Comparison of ENCODE assay signal across 27 cellular contexts in the genomic region with DNA sequence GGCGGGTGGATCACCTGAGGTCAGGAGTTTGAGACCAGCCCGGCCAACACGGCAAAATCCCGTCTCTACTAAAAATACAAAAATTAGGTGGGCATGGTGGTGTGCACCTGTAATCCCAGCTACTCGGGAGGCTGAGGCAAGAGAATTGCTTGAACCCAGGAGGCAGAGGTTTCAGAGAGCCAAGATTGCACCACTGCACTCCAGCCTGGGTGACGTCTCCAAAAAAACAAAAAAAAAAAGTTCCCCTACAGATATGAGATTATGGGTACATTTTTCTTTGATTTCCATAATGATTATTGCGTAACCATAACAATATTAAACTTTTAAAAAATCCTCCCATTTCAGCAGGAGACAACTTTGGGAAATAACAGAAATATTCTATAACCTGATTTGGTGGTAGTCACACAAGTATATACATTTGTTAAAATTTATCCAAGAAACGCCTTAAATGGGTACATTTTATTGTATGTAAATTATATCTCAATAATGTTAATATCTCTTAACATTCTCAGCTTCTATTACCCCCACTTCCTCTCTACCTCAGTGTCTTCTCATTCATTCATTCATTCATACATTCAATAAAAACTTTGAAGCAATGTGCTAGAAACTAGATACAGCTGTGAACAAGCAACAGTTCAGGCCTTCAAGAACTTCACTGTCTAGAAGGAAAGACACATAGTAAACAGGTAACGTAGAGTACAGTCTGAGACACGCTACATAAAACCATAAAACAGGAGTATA. TPM values are rescaled to one million over a fixed set of nuclear protein-coding genes. Genes with fewer than 3 reads are reported as not detected.
DNase-seq lines count a peak whose midpoint lies in the region; ATAC-seq, FAIRE-seq and TF ChIP-seq lines count a peak whose summit lies in the region.
"Had no signal": no experiment of that assay in that cellular context is flagged by ENCODE, and none has a peak within 500 bp of the region (broad histone marks: within the 10 kb centered on the region; RNA-seq: fewer than 3 reads in every experiment).

No MANE protein-coding gene starts in this region.

- H3K4me2 ChIP-seq in GM12878 (ENCODE audit: control insufficient read depth, insufficient read depth), result no peak overlapping the region
- no peak overlapping the region for H3K4me2 ChIP-seq in hepatocyte
- H3K4me2 ChIP-seq: A549; BLaER1 treated with 17β-estradiol and CSF1 and Interleukin-3, amounts not matched to agents 10 nM and 100 nM; GM23338 had no signal

- H3K9me3 ChIP-seq in GM12878 (replicated peaks; ENCODE audit: control insufficient read depth, insufficient read depth, low read length) (no peaks in the 10 kb centered on the region), hepatocyte (ENCODE audit: low read depth) (no peaks in the 10 kb centered on the region)
- H3K9me3 ChIP-seq: A549; BE2C; BLaER1 treated with 17β-estradiol and CSF1 and Interleukin-3, amounts not matched to agents 10 nM and 100 nM; HAP-1 had no signal

- no peaks in the 10 kb centered on the region for H3K4me1 ChIP-seq in GM12878 (ENCODE audit: control insufficient read depth, insufficient read depth, low read length)
- H3K4me1 ChIP-seq in hepatocyte (ENCODE audit: insufficient read depth), result peaks cover 25% of the 10 kb centered on the region
- H3K4me1 ChIP-seq: BE2C had no signal

- TF ChIP-seq EP300 in Ishikawa (IDR thresholded peaks at IDR 0.05; ENCODE audit: borderline replicate concordance) (no peak), GM12878 (IDR thresholded peaks at IDR 0.05; ENCODE audit: borderline replicate concordance in 1 of 2, control insufficient read depth in 1 of 2, low read depth in 2 of 2, low read length in 2 of 2) (no peak)

- H3K36me3 ChIP-seq in GM12878 (ENCODE audit: control insufficient read depth in 2 of 2, insufficient read depth in 2 of 2, low read length in 1 of 2), result peaks cover 0 to 5% of the 10 kb centered on the region in 2 experiments; a peak in 2 of 4 replicates
- H3K36me3 ChIP-seq in hepatocyte (replicated peaks; ENCODE audit: insufficient read depth, low read depth), result no peaks in the 10 kb centered on the region

- RAD21 ChIA-PET in GM12878 (lab: Charles Lee; ENCODE audit: unreplicated experiment), result no interaction called here

- peaks cover 14 to 31% of the 10 kb centered on the region in 2 donors for H3K36me3 Mint-ChIP-seq in activated T-cell treated with anti-CD3 and anti-CD28 coated beads, Interleukin-2, amount 50 U/mL, for 72 hours (ENCODE audit: insufficient read depth in 2 of 2)
- H3K36me3 Mint-ChIP-seq in activated T-cell treated with anti-CD3 and anti-CD28 coated beads, Interleukin-2, amount 50 U/mL, for 4 hours (ENCODE audit: insufficient read depth), result peaks cover 40% of the 10 kb centered on the region

- no peaks in the 10 kb centered on the region for H3K9me2 ChIP-seq in hepatocyte (replicated peaks; ENCODE audit: insufficient read depth)

- SMC1A ChIA-PET in GM12878 (lab: Charles Lee; ENCODE audit: uncharacterized antibody, unreplicated experiment), result interaction anchor here (1.1 kb wide), 1 partner anchor 23 kb away, joined by 3 read pairs; no protein-coding TSS in a partner anchor

- no peaks in the 10 kb centered on the region for H4K20me1 ChIP-seq in GM12878 (ENCODE audit: control insufficient read depth, insufficient read depth)
- peaks cover 8% of the 10 kb centered on the region for H4K20me1 ChIP-seq in hepatocyte (ENCODE audit: insufficient read depth, poor library complexity, severe bottlenecking)

- no peak for ATAC-seq in activated T-cell treated with anti-CD3 and anti-CD28 coated beads, Interleukin-2, amount 50 U/mL, for 72 hours (replicated peaks in 1 of 2)
- no peak for ATAC-seq in activated T-cell treated with anti-CD3 and anti-CD28 coated beads, Interleukin-2, amount 50 U/mL, for 4 hours
- no peak for ATAC-seq in GM12878
- ATAC-seq: A549, GM23338 had no signal

- H2AFZ ChIP-seq in GM12878 (ENCODE audit: control insufficient read depth, low read depth, low read length), result no peak overlapping the region
- H2AFZ ChIP-seq in hepatocyte, result no peak overlapping the region
- H2AFZ ChIP-seq: GM23338 had no signal

- no peak for FAIRE-seq in GM12878 (lab: Jason Lieb, UNC)
- FAIRE-seq: A549, D721Med, GM12891, GM18507, H54 had no signal

- intact Hi-C loops in GM12878 (cut with micrococcal nuclease; ENCODE audit: unreplicated experiment), result no loop called here

- no peak for TF ChIP-seq CTCF in GM12878 (IDR thresholded peaks at IDR 0.05 in 2 of 3, conservative IDR thresholded peaks at IDR 0.05 in 1 of 3; ENCODE audit: control insufficient read depth in 2 of 3, extremely low read depth in 1 of 3, insufficient read depth in 1 of 3, low read depth in 3 of 3, low read length in 3 of 3)
- TF ChIP-seq CTCF in hepatocyte (IDR thresholded peaks at IDR 0.05; ENCODE audit: poor library complexity), result no peak

- peak overlapping the region; percentile 10 for H3K27ac Mint-ChIP-seq in activated T-cell treated with anti-CD3 and anti-CD28 coated beads, Interleukin-2, amount 50 U/mL, for 72 hours
- H3K27ac Mint-ChIP-seq: CD4-positive, alpha-beta T cell; GM23338; HFFc6 had no signal

- H3K9ac ChIP-seq in GM12878 (ENCODE audit: control insufficient read depth, insufficient read depth, low read length), result no peak overlapping the region
- H3K9ac ChIP-seq: BLaER1 treated with 17β-estradiol and CSF1 and Interleukin-3, amounts not matched to agents 10 nM and 100 nM had no signal

- no peak overlapping the region for H3K27ac ChIP-seq in GM12878 (ENCODE audit: control insufficient read depth, insufficient read depth)
- no peak overlapping the region for H3K27ac ChIP-seq in hepatocyte
- H3K27ac ChIP-seq: A549; BLaER1 treated with 17β-estradiol and CSF1 and Interleukin-3, amounts not matched to agents 10 nM and 100 nM had no signal

- H3K27me3 Mint-ChIP-seq in activated T-cell treated with anti-CD3 and anti-CD28 coated beads, Interleukin-2, amount 50 U/mL, for 72 hours (ENCODE audit: low read depth), result no peaks in the 10 kb centered on the region
- H3K27me3 Mint-ChIP-seq in activated T-cell treated with anti-CD3 and anti-CD28 coated beads, Interleukin-2, amount 50 U/mL, for 4 hours (ENCODE audit: low read depth), result no peaks in the 10 kb centered on the region
- H3K27me3 Mint-ChIP-seq: CD4-positive, alpha-beta T cell had no signal

- in situ Hi-C loops in GM12878 (cut with MboI), result no loop called here

- CTCF ChIA-PET in GM12878 (lab: Yijun Ruan, JAX), result no interaction called here

- TF ChIP-seq POLR2A in GM12878 (IDR thresholded peaks at IDR 0.05; ENCODE audit: low read depth, low read length), result no peak

- H3K4me3 Mint-ChIP-seq in activated T-cell treated with anti-CD3 and anti-CD28 coated beads, Interleukin-2, amount 50 U/mL, for 72 hours, result no peak overlapping the region
- no peak overlapping the region for H3K4me3 Mint-ChIP-seq in activated T-cell treated with anti-CD3 and anti-CD28 coated beads, Interleukin-2, amount 50 U/mL, for 4 hours
- H3K4me3 Mint-ChIP-seq: CD14-positive monocyte; CD4-positive, alpha-beta T cell; GM23338; HFFc6 had no signal

- TF ChIP-seq RAD21 in Ishikawa (IDR thresholded peaks at IDR 0.05; ENCODE audit: low read depth), result no peak
- no peak for TF ChIP-seq RAD21 in GM12878 (IDR thresholded peaks at IDR 0.05; ENCODE audit: insufficient read depth, low read depth, low read length)

- H3K27me3 ChIP-seq in GM12878 (replicated peaks in 1 of 2; ENCODE audit: control insufficient read depth in 2 of 2, insufficient read depth in 2 of 2, low read length in 1 of 2), result no peaks in the 10 kb centered on the region
- H3K27me3 ChIP-seq in hepatocyte, result no peaks in the 10 kb centered on the region
- H3K27me3 ChIP-seq: BE2C; BLaER1 treated with 17β-estradiol and CSF1 and Interleukin-3, amounts not matched to agents 10 nM and 100 nM had no signal

- H3K4me3 ChIP-seq in GM12878 (no peak overlapping the region), hepatocyte (no peak overlapping the region)
- H3K4me3 ChIP-seq: A549; BLaER1 treated with 17β-estradiol and CSF1 and Interleukin-3, amounts not matched to agents 10 nM and 100 nM; GM23338; HAP-1 had no signal

- peaks cover 84% of the 10 kb centered on the region for H3K4me1 Mint-ChIP-seq in activated T-cell treated with anti-CD3 and anti-CD28 coated beads, Interleukin-2, amount 50 U/mL, for 72 hours (ENCODE audit: low read depth)
- H3K4me1 Mint-ChIP-seq in activated T-cell treated with anti-CD3 and anti-CD28 coated beads, Interleukin-2, amount 50 U/mL, for 4 hours (ENCODE audit: low read depth), result peaks cover 64% of the 10 kb centered on the region

- no peaks in the 10 kb centered on the region for H3K9me3 Mint-ChIP-seq in activated T-cell treated with anti-CD3 and anti-CD28 coated beads, Interleukin-2, amount 50 U/mL, for 72 hours
- no peaks in the 10 kb centered on the region for H3K9me3 Mint-ChIP-seq in activated T-cell treated with anti-CD3 and anti-CD28 coated beads, Interleukin-2, amount 50 U/mL, for 4 hours
- H3K9me3 Mint-ChIP-seq: CD14-positive monocyte; CD4-positive, alpha-beta T cell; CD8-positive, alpha-beta memory T cell; GM23338; HFFc6 had no signal

- WGBS in GM12878 (ENCODE audit: insufficient coverage, insufficient replicate concordance, low lambda C conversion rate, missing lambda C conversion rate), result 99% methylated on average over 10 of the region's 10 CpGs
- WGBS in hepatocyte (ENCODE audit: low lambda C conversion rate, missing lambda C conversion rate), result 98% methylated on average over 10 of the region's 10 CpGs

- no TSS peak for BruUV-seq in GM12878 (replicated peaks; lab: Mats Ljungman, UMichigan)

- peaks cover 30% of the 10 kb centered on the region for H3K79me2 ChIP-seq in GM12878 (ENCODE audit: control insufficient read depth, insufficient read depth, low read length)
- peaks cover 93% of the 10 kb centered on the region for H3K79me2 ChIP-seq in hepatocyte

- no peak for DNase-seq in activated T-cell treated with anti-CD3 and anti-CD28 coated beads, Interleukin-2, amount 50 U/mL, for 72 hours
- no peak for DNase-seq in activated T-cell treated with anti-CD3 and anti-CD28 coated beads, Interleukin-2, amount 50 U/mL, for 4 hours
- no peak for DNase-seq in GM12878 (ENCODE audit: low read depth, low spot score)
- no peak for DNase-seq in hepatocyte (ENCODE audit: low spot score)
- DNase-seq in NCI-H2196 treated with DMSO at 0.1 percent for 48 hours (lab: John Stamatoyannopoulos, UW; ENCODE audit: unreplicated experiment), result no peak
- DNase-seq in germinal center (ENCODE audit: low spot score), result no peak
- DNase-seq: 8988T; ACHN; AML-193; BE2C; CD4-positive, alpha-beta T cell; CD8-positive, alpha-beta memory T cell; DMS 273 treated with DMSO at 0.1 percent for 48 hours; DMS79; EL; GDM1; HFFc6 had no signal

- POLR2A ChIA-PET in GM12878 (lab: Charles Lee), result no interaction called here

RNA-seq across cellular contexts. Expression of a gene that starts 6.6 kb away (rescaled TPM):
- 10 to 100 TPM; 33.1 to 37.5 TPM for total RNA-seq in activated T-cell treated with anti-CD3 and anti-CD28 coated beads, Interleukin-2, amount 50 U/mL, for 72 hours
- total RNA-seq in activated T-cell treated with anti-CD3 and anti-CD28 coated beads, Interleukin-2, amount 50 U/mL, for 4 hours, result 10 to 100 TPM; 23.5 to 27.8 (median 24.8) TPM
- 132 and 148 TPM in 2 replicates for total RNA-seq in GM12878 (2013; cell fraction: nucleolus; rRNA removed)
- total RNA-seq in GM12878 (2014; rRNA removed), result 17.9 and 20.8 TPM in 2 replicates
- total RNA-seq in GM12878 (2014; rRNA removed; fragmentation: Illumina TruSeq; extraction: Trizol), result 25.5 and 27.5 TPM in 2 replicates
- 17.2 and 20.6 TPM in 2 replicates for total RNA-seq in GM12878 (2021)
- 8.3 TPM for polyA plus RNA-seq in GM12878 (2011; ENCODE audit: low read depth)
- 15.4 and 21.8 TPM in 2 replicates for polyA plus RNA-seq in GM12878 (2011; rRNA removed)
- polyA plus RNA-seq in GM12878 (2011; cell fraction: cytosol; rRNA removed), result 5.7 and 7.3 TPM in 2 replicates
- polyA plus RNA-seq in GM12878 (2011; cell fraction: nucleus; rRNA removed), result 10.7 and 11.8 TPM in 2 replicates
- 7.8 and 8.2 TPM in 2 replicates for polyA plus RNA-seq in GM12878 (2012)
- polyA plus RNA-seq in GM12878 (2014; fragmentation: Illumina TruSeq; extraction: Trizol), result 14.9 and 17.5 TPM in 2 replicates
- 1 to 10 TPM; 4.5 to 5.5 TPM for polyA plus RNA-seq in GM12878 (2014; fragmentation: Nextera tagmentation; extraction: Ambion mirVana)
- polyA plus RNA-seq in GM12878 (2014; rRNA removed), result 9.3 and 9.7 TPM in 2 replicates
- polyA plus RNA-seq in GM12878 (2016; fragmentation: Nextera tagmentation; extraction: Ambion mirVana), result 10 to 100 TPM; 22.5 TPM
- polyA minus RNA-seq in GM12878 (2011; rRNA and poly(A)+ RNA removed), result 24.8 and 37.7 TPM in 2 replicates
- polyA minus RNA-seq in GM12878 (2011; cell fraction: cytosol; rRNA and poly(A)+ RNA removed), result 13.4 and 13.5 TPM in 2 replicates
- polyA minus RNA-seq in GM12878 (2011; cell fraction: nucleus; rRNA and poly(A)+ RNA removed), result 25.5 and 33.8 TPM in 2 replicates
- 31.0 and 32.5 TPM in 2 replicates for total RNA-seq in hepatocyte
- 11.9 and 14.8 TPM in 2 replicates for polyA plus RNA-seq in hepatocyte

RNA-seq across cellular contexts. Expression of a gene that starts 34.1 kb away (rescaled TPM):
- total RNA-seq in activated T-cell treated with anti-CD3 and anti-CD28 coated beads, Interleukin-2, amount 50 U/mL, for 72 hours, result 10 to 100 TPM; 17.1 to 19.2 TPM
- 10 to 100 TPM in 1 of 3 donors, 1 to 10 TPM in 2; 7.9 to 10.5 (median 9.4) TPM for total RNA-seq in activated T-cell treated with anti-CD3 and anti-CD28 coated beads, Interleukin-2, amount 50 U/mL, for 4 hours
- total RNA-seq in GM12878 (2013; cell fraction: nucleolus; rRNA removed), result 116 and 118 TPM in 2 replicates
- total RNA-seq in GM12878 (2014; rRNA removed), result 26.6 and 26.8 TPM in 2 replicates
- total RNA-seq in GM12878 (2014; rRNA removed; fragmentation: Illumina TruSeq; extraction: Trizol), result 23.6 and 24.1 TPM in 2 replicates
- total RNA-seq in GM12878 (2021), result 15.8 and 18.3 TPM in 2 replicates
- polyA plus RNA-seq in GM12878 (2011; ENCODE audit: low read depth), result 9.0 TPM
- 15.7 and 19.1 TPM in 2 replicates for polyA plus RNA-seq in GM12878 (2011; rRNA removed)
- polyA plus RNA-seq in GM12878 (2011; cell fraction: cytosol; rRNA removed), result 8.2 and 10.7 TPM in 2 replicates
- 25.3 and 29.7 TPM in 2 replicates for polyA plus RNA-seq in GM12878 (2011; cell fraction: nucleus; rRNA removed)
- polyA plus RNA-seq in GM12878 (2012), result 7.7 and 12.4 TPM in 2 replicates
- 19.1 and 20.3 TPM in 2 replicates for polyA plus RNA-seq in GM12878 (2014; fragmentation: Illumina TruSeq; extraction: Trizol)
- polyA plus RNA-seq in GM12878 (2014; fragmentation: Nextera tagmentation; extraction: Ambion mirVana), result 1 to 10 TPM; 7.0 to 9.7 TPM
- polyA plus RNA-seq in GM12878 (2014; rRNA removed), result 14.1 and 15.6 TPM in 2 replicates
- polyA plus RNA-seq in GM12878 (2016; fragmentation: Nextera tagmentation; extraction: Ambion mirVana), result 10 to 100 TPM; 11.6 to 12.5 TPM
- 14.3 and 14.6 TPM in 2 replicates for polyA minus RNA-seq in GM12878 (2011; rRNA and poly(A)+ RNA removed)
- polyA minus RNA-seq in GM12878 (2011; cell fraction: cytosol; rRNA and poly(A)+ RNA removed), result 4.0 and 5.9 TPM in 2 replicates
- polyA minus RNA-seq in GM12878 (2011; cell fraction: nucleus; rRNA and poly(A)+ RNA removed), result 16.1 and 34.2 TPM in 2 replicates
- total RNA-seq in hepatocyte, result 25.7 and 34.0 TPM in 2 replicates
- polyA plus RNA-seq in hepatocyte, result 14.4 and 17.3 TPM in 2 replicates
